8 cellular contexts compared by ENCODE assay signal in genomic region chr1:144546274-144547171, GRCh38. TPM values are rescaled to one million over a fixed set of nuclear protein-coding genes. Genes with fewer than 3 reads are reported as not detected.
DNase-seq lines count a peak whose midpoint lies in the region; TF ChIP-seq lines count a peak whose summit lies in the region.
"Not testable (repeated sequence)": the region's sequence is repeated elsewhere in the genome, so short reads cannot be mapped to it uniquely, and the experiment has no call there.

No MANE protein-coding gene starts in this region.

- peak overlapping the region; percentile 69 for H3K4me2 ChIP-seq in SU-DHL-6 (ENCODE audit: low read depth, low read length, poor library complexity, severe bottlenecking)

- peaks cover 31% of the 10 kb centered on the region for H3K4me1 Mint-ChIP-seq in activated naive CD8-positive, alpha-beta T cell (ENCODE audit: low read depth)
- peaks cover 27% of the 10 kb centered on the region for H3K4me1 Mint-ChIP-seq in neural crest cell
- H3K4me1 Mint-ChIP-seq in stimulated activated naive CD8-positive, alpha-beta T cell treated with anti-CD3 and anti-CD28 coated beads, Interleukin-15, Interleukin-2, amounts not matched to agents 100 ng/mL and 50 ng/mL, for 24 hours (ENCODE audit: low read depth): peaks cover 30% of the 10 kb centered on the region

- H3K4me3 ChIP-seq in SU-DHL-6 (ENCODE audit: insufficient read depth, low read length, poor library complexity, severe bottlenecking): peak overlapping the region; percentile 50

- H3K36me3 Mint-ChIP-seq in activated naive CD8-positive, alpha-beta T cell; neural crest cell (ENCODE audit: low read depth); stimulated activated naive CD8-positive, alpha-beta T cell treated with anti-CD3 and anti-CD28 coated beads, Interleukin-15, Interleukin-2, amounts not matched to agents 100 ng/mL and 50 ng/mL, for 24 hours (ENCODE audit: low read depth): not testable (repeated sequence)

- H3K36me3 ChIP-seq in KOPT-K1 (ENCODE audit: insufficient read depth, low read length); SU-DHL-6 (ENCODE audit: low read length): not testable (repeated sequence)

- H3K9me3 ChIP-seq in KOPT-K1 (ENCODE audit: insufficient read depth, low read length, poor library complexity, severe bottlenecking); SU-DHL-6 (ENCODE audit: insufficient read depth, low read length): not testable (repeated sequence)

- peak; percentile 91 for DNase-seq in ELF-1 (ENCODE audit: low read depth, low spot score)
- DNase-seq in GOT3 (lab: John Stamatoyannopoulos, UW): peak; percentile 77
- DNase-seq in globus pallidus (ENCODE audit: low spot score): peak; percentile 92
- DNase-seq in neural crest cell (ENCODE audit: low read depth, low spot score): peak; percentile 61

- H4K20me1 ChIP-seq in SU-DHL-6 (ENCODE audit: low read depth, low read length): not testable (repeated sequence)

- peak overlapping the region; percentile 91 for H3K4me3 Mint-ChIP-seq in activated naive CD8-positive, alpha-beta T cell
- peak overlapping the region; percentile 80 for H3K4me3 Mint-ChIP-seq in neural crest cell
- peak overlapping the region; percentile 86 for H3K4me3 Mint-ChIP-seq in stimulated activated naive CD8-positive, alpha-beta T cell treated with anti-CD3 and anti-CD28 coated beads, Interleukin-15, Interleukin-2, amounts not matched to agents 100 ng/mL and 50 ng/mL, for 24 hours

- peaks cover 17% of the 10 kb centered on the region for H3F3A ChIP-seq in SU-DHL-6 (ENCODE audit: insufficient read depth)

- H3K9me2 ChIP-seq in SU-DHL-6 (replicated peaks; ENCODE audit: insufficient read depth, low read length): not testable (repeated sequence)

- TF ChIP-seq CTCF in SU-DHL-6 (IDR thresholded peaks at IDR 0.05; ENCODE audit: insufficient read depth, low read length, poor library complexity, severe bottlenecking); neural crest cell (conservative IDR thresholded peaks at IDR 0.05): not testable (repeated sequence)

- H3K9ac ChIP-seq in SU-DHL-6 (ENCODE audit: low read length): peak overlapping the region; percentile 68

- not testable (repeated sequence) for H3K79me2 ChIP-seq in SU-DHL-6 (ENCODE audit: insufficient read depth, low read length)

- H3K27ac Mint-ChIP-seq in activated naive CD8-positive, alpha-beta T cell: peak overlapping the region; percentile 100
- peak overlapping the region; percentile 100 for H3K27ac Mint-ChIP-seq in neural crest cell (ENCODE audit: unreplicated experiment)
- H3K27ac Mint-ChIP-seq in stimulated activated naive CD8-positive, alpha-beta T cell treated with anti-CD3 and anti-CD28 coated beads, Interleukin-15, Interleukin-2, amounts not matched to agents 100 ng/mL and 50 ng/mL, for 24 hours: peak overlapping the region; percentile 100

- not testable (repeated sequence) for H3K9me3 Mint-ChIP-seq in activated naive CD8-positive, alpha-beta T cell (ENCODE audit: low read depth); neural crest cell; stimulated activated naive CD8-positive, alpha-beta T cell treated with anti-CD3 and anti-CD28 coated beads, Interleukin-15, Interleukin-2, amounts not matched to agents 100 ng/mL and 50 ng/mL, for 24 hours

- not testable (repeated sequence) for H3K27me3 Mint-ChIP-seq in activated naive CD8-positive, alpha-beta T cell; neural crest cell (ENCODE audit: low read depth); stimulated activated naive CD8-positive, alpha-beta T cell treated with anti-CD3 and anti-CD28 coated beads, Interleukin-15, Interleukin-2, amounts not matched to agents 100 ng/mL and 50 ng/mL, for 24 hours

- H3K27me3 ChIP-seq in SU-DHL-6 (ENCODE audit: low read length): not testable (repeated sequence)

- H3K27ac ChIP-seq in KOPT-K1 (ENCODE audit: low read depth, low read length, poor library complexity, severe bottlenecking): peak overlapping the region; percentile 67
- peak overlapping the region; percentile 99 for H3K27ac ChIP-seq in SU-DHL-6 (ENCODE audit: low read depth, low read length)

- not testable (repeated sequence) for H2AFZ ChIP-seq in SU-DHL-6 (ENCODE audit: low read depth, low read length, severe bottlenecking)

RNA-seq across cellular contexts. Expression of gene PPIAL4F, which starts 46.2 kb away (rescaled TPM):
- total RNA-seq in neural crest cell: not detected in 2 replicates

Comparison
In these comparisons a context has a peak if more than half of its experiments do, and no peak if none do; other contexts are left out.
1. Peak in every context shown above with its lines: DNase-seq, H3K4me3 ChIP-seq and H3K27ac ChIP-seq.